In genomic region chr12:76075448-76075847, GRCh38 we compare ENCODE assay signal across 27 cellular contexts.
"Had no signal": no experiment of that assay in that cellular context is flagged by ENCODE, and none has a peak within 500 bp of the region (broad histone marks: within the 10 kb centered on the region; RNA-seq: fewer than 3 reads in every experiment).

No MANE protein-coding gene starts in this region.

- H3K27me3 ChIP-seq: esophagus squamous epithelium, left lung, neutrophil, ovary, suprapubic skin, tibial artery had no signal

- H3K9me3 ChIP-seq: left lung, neutrophil, ovary had no signal

- H3K27ac ChIP-seq: epithelial cell of prostate, esophagus squamous epithelium, left lung, neutrophil, ovary, skin epidermis, suprapubic skin, tibial artery had no signal

- DNase-seq: activated CD4-positive, alpha-beta T cell treated with anti-CD3 and anti-CD28 coated beads for 4 hours; activated CD4-positive, alpha-beta T cell treated with anti-CD3 and anti-CD28 coated beads, Interleukin-2, amount 50 U/mL, for 4 hours; activated gamma-delta T cell treated with Interleukin-2 at 50 U/mL for 16 hours; activated naive CD4-positive, alpha-beta T cell treated with anti-CD3 and anti-CD28 coated beads, Interleukin-2, amount 50 U/mL, for 16 hours; activated T-cell treated with anti-CD3 and anti-CD28 coated beads for 4 hours; effector CD8-positive, alpha-beta T cell; esophagus squamous epithelium; foreskin melanocyte; left lung; naive B cell; nephron progenitor cell; ovary; retina; stimulated activated CD4-positive, alpha-beta T cell treated with anti-CD3 and anti-CD28 coated beads, Interleukin-4, amount 100 ng/mL, for 24 hours; tibial artery had no signal

- H3K4me3 Mint-ChIP-seq: mesothelial cell of epicardium; nephron progenitor cell; stimulated activated effector memory CD8-positive, alpha-beta T cell treated with anti-CD3 and anti-CD28 coated beads, Interleukin-12 subunit alpha, Interleukin-12 subunit beta, amount 100 ng/mL, for 72 hours had no signal

- FAIRE-seq: bronchial epithelial cell, colon, endometrium, islet of Langerhans had no signal

- H3K36me3 ChIP-seq: neutrophil, ovary had no signal

- H3K4me3 ChIP-seq: esophagus squamous epithelium, left lung, ovary, skin epidermis, suprapubic skin, tibial artery had no signal

- ATAC-seq: left lung, sciatic nerve had no signal

- H3K27ac Mint-ChIP-seq: naive B cell, nephron progenitor cell had no signal

- H3K27me3 Mint-ChIP-seq: naive B cell, progenitor cell of endocrine pancreas had no signal

- H3K9me3 Mint-ChIP-seq: naive B cell; stimulated activated effector memory CD8-positive, alpha-beta T cell treated with anti-CD3 and anti-CD28 coated beads, Interleukin-12 subunit alpha, Interleukin-12 subunit beta, amount 100 ng/mL, for 72 hours had no signal
